16 cellular contexts compared by ENCODE assay signal in genomic region chr1:200895448-200895799, GRCh38. TPM values are rescaled to one million over a fixed set of nuclear protein-coding genes. Genes with fewer than 3 reads are reported as not detected.
DNase-seq lines count a peak whose midpoint lies in the region; ATAC-seq, FAIRE-seq and TF ChIP-seq lines count a peak whose summit lies in the region.
"Had no signal": no experiment of that assay in that cellular context is flagged by ENCODE, and none has a peak within 500 bp of the region (broad histone marks: within the 10 kb centered on the region; RNA-seq: fewer than 3 reads in every experiment).

No MANE protein-coding gene starts in this region.

- POLR2A ChIA-PET in Caco-2 (lab: Charles Lee) = interaction anchor here (0.5 to 2.3 kb wide), 7 partner anchors 10 to 445 kb away, joined by 3 to 17 read pairs (median 4); partner anchors contain the start of gene KIF21B

- peaks cover 32% of the 10 kb centered on the region for H3K4me1 Mint-ChIP-seq in Caco-2 (ENCODE audit: low read depth, unreplicated experiment)

- peaks cover 83% of the 10 kb centered on the region for H3K36me3 Mint-ChIP-seq in Caco-2 (ENCODE audit: insufficient read depth, unreplicated experiment)
- H3K36me3 Mint-ChIP-seq: natural killer cell; stimulated activated naive B cell treated with anti-CD40 and anti-IgM and Interleukin-4, amounts not matched to agents 10 μg/mL and 1 μg/mL and 100 μg/mL, for 72 hours had no signal

- H2AK5ac ChIP-seq in neuronal stem cell (ENCODE audit: low read depth, low read length) = peak overlapping the region; percentile 79

- TF ChIP-seq CTCF in Caco-2 (IDR thresholded peaks at IDR 0.05; ENCODE audit: insufficient read depth in 1 of 2, low read depth in 1 of 2, low read length in 1 of 2, severe bottlenecking in 1 of 2, unreplicated experiment in 1 of 2) (no peak), RWPE2 (IDR thresholded peaks at IDR 0.05; ENCODE audit: poor library complexity, severe bottlenecking) (no peak), D721Med (IDR thresholded peaks at IDR 0.05; ENCODE audit: insufficient read depth, missing control alignments) (no peak)

- no peak overlapping the region for H2BK120ac ChIP-seq in neuronal stem cell (ENCODE audit: low read depth, low read length)

- H2BK15ac ChIP-seq in neuronal stem cell (ENCODE audit: low read length) = no peak overlapping the region

- H3K23ac ChIP-seq in neuronal stem cell (ENCODE audit: low read depth, low read length, poor library complexity) = peak overlapping the region; percentile 6

- BruUV-seq in Caco-2 (replicated peaks; lab: Mats Ljungman, UMichigan) = TSS peak; percentile 59

- peak overlapping the region; percentile 94 for H3K27ac Mint-ChIP-seq in Caco-2 (ENCODE audit: unreplicated experiment)
- H3K27ac Mint-ChIP-seq: natural killer cell; stimulated activated naive B cell treated with anti-CD40 and anti-IgM and Interleukin-4, amounts not matched to agents 10 μg/mL and 1 μg/mL and 100 μg/mL, for 72 hours had no signal

- ATAC-seq in RWPE2 (ENCODE audit: low read depth) (peak; percentile 21), HG02973 (IDR thresholded peaks at IDR 0.05; ENCODE audit: unreplicated experiment) (no peak)
- ATAC-seq: gastroesophageal sphincter, natural killer cell had no signal

- FAIRE-seq in D721Med (lab: Jason Lieb, UNC) = no peak
- FAIRE-seq: H54 had no signal

- H3K36me3 ChIP-seq in Caco-2 (ENCODE audit: control insufficient read depth, insufficient read depth, low read length) (peaks cover 9% of the 10 kb centered on the region), RWPE2 (ENCODE audit: low read depth) (peaks cover 33% of the 10 kb centered on the region), iPS-15b (ENCODE audit: control insufficient read depth, insufficient read depth, low read length) (peaks cover 25% of the 10 kb centered on the region), neuronal stem cell (replicated peaks in 1 of 2; ENCODE audit: control insufficient read depth in 2 of 2, insufficient read depth in 2 of 2, low read length in 2 of 2) (peaks cover 22 to 75% of the 10 kb centered on the region in 2 donors)
- H3K36me3 ChIP-seq: gastroesophageal sphincter, MG63, sigmoid colon had no signal

- H2AFZ ChIP-seq in neuronal stem cell (ENCODE audit: low read length) = no peak overlapping the region

- H3K9me3 ChIP-seq in Caco-2 = no peaks in the 10 kb centered on the region
- no peaks in the 10 kb centered on the region for H3K9me3 ChIP-seq in RWPE2 (ENCODE audit: severe bottlenecking)
- no peaks in the 10 kb centered on the region for H3K9me3 ChIP-seq in iPS-15b (ENCODE audit: control insufficient read depth, insufficient read depth, low read length)
- H3K9me3 ChIP-seq in neuronal stem cell (replicated peaks in 1 of 2; ENCODE audit: control insufficient read depth in 2 of 2, insufficient read depth in 1 of 2, low read depth in 1 of 2, low read length in 2 of 2) = no peaks in the 10 kb centered on the region
- H3K9me3 ChIP-seq: gastroesophageal sphincter, MG63, sigmoid colon had no signal

- CTCF ChIA-PET in Caco-2 (lab: Charles Lee) = interaction anchor here (0.6 to 1.8 kb wide), 3 partner anchors 130 to 220 kb away, joined by 4 to 13 read pairs (median 4); no protein-coding TSS in a partner anchor

- no peaks in the 10 kb centered on the region for H3K9me3 Mint-ChIP-seq in Caco-2 (ENCODE audit: unreplicated experiment)
- H3K9me3 Mint-ChIP-seq: natural killer cell; stimulated activated naive B cell treated with anti-CD40 and anti-IgM and Interleukin-4, amounts not matched to agents 10 μg/mL and 1 μg/mL and 100 μg/mL, for 72 hours had no signal

- no peak overlapping the region for H2BK12ac ChIP-seq in neuronal stem cell (ENCODE audit: low read length)

- H3K27me3 Mint-ChIP-seq in Caco-2 (ENCODE audit: insufficient read depth, unreplicated experiment) = no peaks in the 10 kb centered on the region

- no peak overlapping the region for H4K91ac ChIP-seq in neuronal stem cell (ENCODE audit: low read depth, low read length, poor library complexity)

- peak overlapping the region; percentile 92 for H3K27ac ChIP-seq in RWPE2 (ENCODE audit: poor library complexity, severe bottlenecking)
- H3K27ac ChIP-seq in neuronal stem cell (replicated peaks; ENCODE audit: low read length) = no peak overlapping the region
- H3K27ac ChIP-seq: gastroesophageal sphincter had no signal

- peak overlapping the region; percentile 56 for H2BK5ac ChIP-seq in neuronal stem cell (ENCODE audit: low read length)

- H3K27me3 ChIP-seq in Caco-2 (replicated peaks; ENCODE audit: control insufficient read depth, insufficient read depth, low read length) (no peaks in the 10 kb centered on the region), RWPE2 (ENCODE audit: insufficient read depth, poor library complexity, severe bottlenecking) (no peaks in the 10 kb centered on the region), iPS-15b (ENCODE audit: control insufficient read depth, insufficient read depth, low read length) (no peaks in the 10 kb centered on the region), neuronal stem cell (ENCODE audit: control insufficient read depth in 3 of 3, insufficient read depth in 3 of 3, low read depth in 1 of 3, low read length in 3 of 3) (no peaks in the 10 kb centered on the region)

- intact Hi-C loops in Caco-2 (cut with micrococcal nuclease; ENCODE audit: unreplicated experiment) = no loop called here

- no peak overlapping the region for H3K4me2 ChIP-seq in neuronal stem cell (ENCODE audit: insufficient read depth, low read length, poor library complexity, severe bottlenecking)

- H3K18ac ChIP-seq in neuronal stem cell (ENCODE audit: low read length) = peak overlapping the region; percentile 80

- no peak overlapping the region for H4K8ac ChIP-seq in neuronal stem cell (ENCODE audit: low read depth, low read length)

- H3K9ac ChIP-seq in iPS-15b (ENCODE audit: low read depth, low read length) (peak overlapping the region; percentile 66), neuronal stem cell (ENCODE audit: low read depth, low read length, poor library complexity) (peak overlapping the region; percentile 38)

- H3K4me3 Mint-ChIP-seq in Caco-2 (ENCODE audit: unreplicated experiment) = peak overlapping the region; percentile 97
- H3K4me3 Mint-ChIP-seq: natural killer cell; stimulated activated naive B cell treated with anti-CD40 and anti-IgM and Interleukin-4, amounts not matched to agents 10 μg/mL and 1 μg/mL and 100 μg/mL, for 72 hours had no signal

- no peak overlapping the region for H3K4ac ChIP-seq in neuronal stem cell (ENCODE audit: low read length)

- DNase-seq in Caco-2 (peak; percentile 49 to 71), RWPE2 (ENCODE audit: low spot score) (no peak), neuronal stem cell (ENCODE audit: low spot score) (no peak), NCI-H1048 (lab: John Stamatoyannopoulos, UW) (no peak), iPS-NIHi7 (ENCODE audit: extremely low spot score) (no peak), D721Med (ENCODE audit: insufficient read length, low spot score) (no peak)
- DNase-seq: activated naive CD4-positive, alpha-beta T cell treated with anti-CD3 and anti-CD28 coated beads, Interleukin-2, amount 50 U/mL, for 16 hours; effector CD8-positive, alpha-beta T cell; MG63; natural killer cell; sigmoid colon; stimulated activated naive B cell treated with anti-CD40 and anti-IgM and Interleukin-4, amounts not matched to agents 10 μg/mL and 1 μg/mL and 100 μg/mL, for 72 hours had no signal

- WGBS in neuronal stem cell (ENCODE audit: extremely low coverage in 2 of 2, insufficient read length in 2 of 2, insufficient replicate concordance in 1 of 2), 2 donors = no CpG with 5 or more reads among the region's 8 CpGs

- H3K79me1 ChIP-seq in neuronal stem cell (ENCODE audit: low read depth, low read length) = peaks cover 15% of the 10 kb centered on the region

- H3K4me3 ChIP-seq in Caco-2 (ENCODE audit: low read depth, low read length) = peak overlapping the region; percentile 73
- H3K4me3 ChIP-seq in RWPE2 (ENCODE audit: severe bottlenecking) = peak overlapping the region; percentile 69
- H3K4me3 ChIP-seq in iPS-15b (ENCODE audit: low read depth, low read length) = peak overlapping the region; percentile 1
- no peak overlapping the region for H3K4me3 ChIP-seq in neuronal stem cell (ENCODE audit: low read length in 2 of 2)
- H3K4me3 ChIP-seq: gastroesophageal sphincter, MG63, sigmoid colon had no signal

- peaks cover 41% of the 10 kb centered on the region for H3K4me1 ChIP-seq in Caco-2
- H3K4me1 ChIP-seq in RWPE2 (ENCODE audit: insufficient read depth, poor library complexity, severe bottlenecking) = peaks cover 40% of the 10 kb centered on the region
- peaks cover 43% of the 10 kb centered on the region for H3K4me1 ChIP-seq in iPS-15b (ENCODE audit: control insufficient read depth, insufficient read depth, low read length)
- peaks cover 24 to 39% of the 10 kb centered on the region in 2 donors for H3K4me1 ChIP-seq in neuronal stem cell (ENCODE audit: control insufficient read depth in 2 of 2, insufficient read depth in 1 of 2, low read depth in 1 of 2, low read length in 2 of 2)

- no peak overlapping the region for H3K14ac ChIP-seq in neuronal stem cell (ENCODE audit: low read length)

RNA-seq across cellular contexts. Expression of gene INAVA, which starts 0.7 kb away (rescaled TPM):
- total RNA-seq in Caco-2 (2022) = 112 and 123 TPM in 2 replicates
- polyA plus RNA-seq in neuronal stem cell (2013, experiment 1 of 2) = 30.9 TPM
- 29.8 TPM for polyA plus RNA-seq in neuronal stem cell (2013, experiment 2 of 2)

RNA-seq across cellular contexts. Expression of gene GPR25, which starts 22.6 kb away (rescaled TPM):
- total RNA-seq in Caco-2 (2022) = not detected in 2 replicates
- polyA plus RNA-seq in neuronal stem cell (2013, experiment 1 of 2) = not detected
- not detected for polyA plus RNA-seq in neuronal stem cell (2013, experiment 2 of 2)
- total RNA-seq: gastroesophageal sphincter, sigmoid colon had no signal

Comparison
In these comparisons a context has a peak if more than half of its experiments do, and no peak if none do; other contexts are left out.
1. DNase-seq: peak in Caco-2 (2 of 2); none in RWPE2 (single experiment), neuronal stem cell (single experiment), NCI-H1048 (single experiment), iPS-NIHi7 (single experiment) and D721Med (single experiment).
2. H3K4me3 ChIP-seq: peak in Caco-2 (single experiment), RWPE2 (single experiment) and iPS-15b (single experiment); none in neuronal stem cell (0 of 2).